ENCODE assay signal across 7 cellular contexts in genomic region chr4:9691221-9692065, GRCh38.
DNase-seq lines count a peak whose midpoint lies in the region; ATAC-seq, FAIRE-seq and TF ChIP-seq lines count a peak whose summit lies in the region.

No MANE protein-coding gene starts in this region.

- peaks cover 0 to 3% of the 10 kb centered on the region in 2 donors for H3K4me1 ChIP-seq in kidney (ENCODE audit: control insufficient read depth in 1 of 2, insufficient read depth in 1 of 2, low read depth in 1 of 2, low read length in 2 of 2)

- H3K4me3 ChIP-seq in kidney (ENCODE audit: low read length in 2 of 2): peak overlapping the region; percentile 74 to 75

- H3K27ac ChIP-seq in kidney (ENCODE audit: low read depth in 2 of 2, low read length in 2 of 2): peak overlapping the region; percentile 83 to 87

- no peaks in the 10 kb centered on the region for H3K36me3 ChIP-seq in kidney (ENCODE audit: control insufficient read depth in 1 of 2, insufficient read depth in 2 of 2, low read length in 2 of 2)

- intact Hi-C loops in kidney (cut with DNase I): no loop called here

- peak; percentile 30 for FAIRE-seq in kidney (lab: Jason Lieb, UNC)

- TF ChIP-seq CTCF in kidney (IDR thresholded peaks at IDR 0.05; ENCODE audit: borderline replicate concordance, extremely low read depth, insufficient read depth): no peak

- H3K9ac ChIP-seq in kidney (ENCODE audit: low read length in 2 of 2): peak overlapping the region; percentile 72 to 73

- peak; percentile 44 for DNase-seq in NCI-H2107 treated with DMSO at 0.1 percent for 48 hours (lab: John Stamatoyannopoulos, UW; ENCODE audit: unreplicated experiment)
- peak; percentile 79 for DNase-seq in activated CD4-positive, alpha-beta T cell treated with anti-CD3 and anti-CD28 coated beads for 1 hour
- peak; percentile 94 for DNase-seq in cerebellum (ENCODE audit: low spot score)
- DNase-seq in kidney: peak; percentile 99
- DNase-seq in stimulated activated CD4-positive, alpha-beta T cell treated with anti-CD3 and anti-CD28 coated beads, Interleukin-12 subunit alpha, Interleukin-12 subunit beta, amount 100 ng/mL, for 4 hours: peak; percentile 82

- H3K9me3 ChIP-seq in kidney (ENCODE audit: control insufficient read depth in 1 of 2, low read length in 2 of 2): no peaks in the 10 kb centered on the region

- ATAC-seq in GM18519 (IDR thresholded peaks at IDR 0.05; ENCODE audit: low FRiP score, unreplicated experiment) (peak; percentile 100), HG03045 (IDR thresholded peaks at IDR 0.05; ENCODE audit: unreplicated experiment) (peak; percentile 100)

Comparison
In these comparisons a context has a peak if more than half of its experiments do, and no peak if none do; other contexts are left out.
1. Peak in every context shown above with its lines: DNase-seq, ATAC-seq, H3K4me3 ChIP-seq and H3K27ac ChIP-seq.
2. DNase-seq: peak in every context shown above with its lines; median percentile 99 in kidney; 94 in cerebellum; 82 in stimulated activated CD4-positive, alpha-beta T cell treated with anti-CD3 and anti-CD28 coated beads, Interleukin-12 subunit alpha, Interleukin-12 subunit beta, amount 100 ng/mL, for 4 hours; 79 in activated CD4-positive, alpha-beta T cell treated with anti-CD3 and anti-CD28 coated beads for 1 hour; 44 in NCI-H2107 treated with DMSO at 0.1 percent for 48 hours.